ENCODE assay signal across 15 cellular contexts in the genomic region with DNA sequence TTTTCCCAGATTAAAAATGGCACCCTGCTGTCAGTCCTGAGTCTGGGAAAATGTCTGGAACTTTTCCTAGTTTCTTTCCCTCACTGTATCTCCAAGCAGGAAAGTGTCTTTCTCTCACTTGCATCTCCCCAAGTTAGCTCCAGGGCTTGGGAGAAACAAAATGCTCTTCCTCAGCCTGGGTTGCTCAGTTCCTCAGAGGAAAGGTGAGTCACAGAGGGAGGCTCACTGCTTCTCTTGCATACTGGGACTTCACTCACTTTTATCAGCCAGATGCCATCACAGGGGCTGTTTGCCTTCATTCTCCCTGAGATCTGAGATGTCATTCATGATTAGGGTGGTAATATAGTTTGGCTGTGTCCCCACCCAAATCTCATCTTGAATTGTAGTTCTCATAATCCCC.
DNase-seq lines count a peak whose midpoint lies in the region; ATAC-seq, FAIRE-seq and TF ChIP-seq lines count a peak whose summit lies in the region.
"Had no signal": no experiment of that assay in that cellular context is flagged by ENCODE, and none has a peak within 500 bp of the region (broad histone marks: within the 10 kb centered on the region; RNA-seq: fewer than 3 reads in every experiment).

No MANE protein-coding gene starts in this region.

- DNase-seq in EL (peak; percentile 36), HT1080 (ENCODE audit: low read depth) (peak; percentile 76), bronchial epithelial cell (ENCODE audit: low read depth) (peak; percentile 53), keratinocyte (ENCODE audit: low read depth, low spot score) (no peak), cerebellar cortex (ENCODE audit: low spot score) (no peak), NCI-H1436 treated with DMSO at 0.1 percent for 48 hours (lab: John Stamatoyannopoulos, UW) (no peak)
- DNase-seq: ACHN; CD4-positive, CD25-positive, alpha-beta regulatory T cell; GDM1; HCEC 1CT had no signal

- FAIRE-seq in bronchial epithelial cell (lab: Jason Lieb, UNC) = no peak
- peak; percentile 44 for FAIRE-seq in keratinocyte (lab: Jason Lieb, UNC)
- FAIRE-seq: GM12892, H1 had no signal

- H3K9ac ChIP-seq in keratinocyte (ENCODE audit: control insufficient read depth, extremely low read depth, insufficient read depth, low read length) = no peak overlapping the region
- H3K9ac ChIP-seq: BLaER1 treated with 17β-estradiol and CSF1 and Interleukin-3, amounts not matched to agents 10 nM and 100 nM had no signal

- no peaks in the 10 kb centered on the region for H3K36me3 ChIP-seq in bronchial epithelial cell (ENCODE audit: control insufficient read depth, insufficient read depth, low read length)
- H3K36me3 ChIP-seq in keratinocyte (ENCODE audit: control insufficient read depth in 2 of 2, extremely low read depth in 1 of 2, insufficient read depth in 2 of 2, low read length in 2 of 2) = no peaks in the 10 kb centered on the region
- H3K36me3 ChIP-seq: BLaER1 treated with 17β-estradiol and CSF1 and Interleukin-3, amounts not matched to agents 10 nM and 100 nM had no signal

- no peak for TF ChIP-seq CTCF in bronchial epithelial cell (IDR thresholded peaks at IDR 0.05; ENCODE audit: insufficient read depth, low read length, severe bottlenecking)
- TF ChIP-seq CTCF in keratinocyte (optimal IDR thresholded peaks at IDR 0.05 in 1 of 3, IDR thresholded peaks at IDR 0.05 in 1 of 3, conservative IDR thresholded peaks at IDR 0.05 in 1 of 3; ENCODE audit: extremely low read depth in 1 of 3, insufficient read depth in 2 of 3, low read length in 3 of 3) = no peak

- ATAC-seq in HG03520 (IDR thresholded peaks at IDR 0.05; ENCODE audit: unreplicated experiment) = no peak

- no peak overlapping the region for H2AFZ ChIP-seq in keratinocyte (ENCODE audit: control insufficient read depth, low read length)

- H3K4me2 ChIP-seq in keratinocyte (ENCODE audit: control insufficient read depth, extremely low read depth, insufficient read depth, low read depth, low read length) = no peak overlapping the region
- H3K4me2 ChIP-seq: BLaER1 treated with 17β-estradiol and CSF1 and Interleukin-3, amounts not matched to agents 10 nM and 100 nM had no signal

- dilution Hi-C loops in keratinocyte (cut with MboI; ENCODE audit: extremely low pct_ligation_motif_present, low sequenced_read_pairs) = no loop called here

- H3K4me3 ChIP-seq in bronchial epithelial cell (ENCODE audit: low read depth, low read length) (no peak overlapping the region), keratinocyte (ENCODE audit: control insufficient read depth in 2 of 3, extremely low read depth in 1 of 3, insufficient read depth in 2 of 3, low read depth in 1 of 3, low read length in 3 of 3) (no peak overlapping the region)

- H3K27ac ChIP-seq in keratinocyte (ENCODE audit: control insufficient read depth, insufficient read depth, low read length) = no peak overlapping the region
- H3K27ac ChIP-seq: BLaER1 treated with 17β-estradiol and CSF1 and Interleukin-3, amounts not matched to agents 10 nM and 100 nM; HL-60 had no signal

- H3K27me3 ChIP-seq in bronchial epithelial cell (ENCODE audit: control insufficient read depth, insufficient read depth, low read length) (no peaks in the 10 kb centered on the region), keratinocyte (ENCODE audit: control insufficient read depth, extremely low read depth, insufficient read depth, low read length) (no peaks in the 10 kb centered on the region)
- H3K27me3 ChIP-seq: BLaER1 treated with 17β-estradiol and CSF1 and Interleukin-3, amounts not matched to agents 10 nM and 100 nM had no signal

- no peaks in the 10 kb centered on the region for H3K9me3 ChIP-seq in keratinocyte (ENCODE audit: control insufficient read depth, low read depth, low read length)

- no peaks in the 10 kb centered on the region for H3K79me2 ChIP-seq in keratinocyte (ENCODE audit: control insufficient read depth, insufficient read depth, low read length)

- no peaks in the 10 kb centered on the region for H3K4me1 ChIP-seq in keratinocyte (ENCODE audit: control insufficient read depth, extremely low read depth, insufficient read depth, low read length)
- H3K4me1 ChIP-seq: BLaER1 treated with 17β-estradiol and CSF1 and Interleukin-3, amounts not matched to agents 10 nM and 100 nM had no signal

- H3K9me1 ChIP-seq in keratinocyte (ENCODE audit: control insufficient read depth, extremely low read depth, insufficient read depth, low read length) = no peaks in the 10 kb centered on the region

- no peaks in the 10 kb centered on the region for H4K20me1 ChIP-seq in keratinocyte (ENCODE audit: control insufficient read depth, extremely low read depth, insufficient read depth, low read length)
- H4K20me1 ChIP-seq: BLaER1 treated with 17β-estradiol and CSF1 and Interleukin-3, amounts not matched to agents 10 nM and 100 nM had no signal

Comparison
In these comparisons a context has a peak if more than half of its experiments do, and no peak if none do; other contexts are left out.
1. DNase-seq: peak in EL (single experiment), HT1080 (single experiment) and bronchial epithelial cell (single experiment); none in keratinocyte (single experiment), cerebellar cortex (single experiment) and NCI-H1436 treated with DMSO at 0.1 percent for 48 hours (single experiment).